Comparison of ENCODE assay signal across 29 cellular contexts in genomic region chr3:161132391-161132790, GRCh38.
"Had no signal": no experiment of that assay in that cellular context is flagged by ENCODE, and none has a peak within 500 bp of the region (broad histone marks: within the 10 kb centered on the region; RNA-seq: fewer than 3 reads in every experiment).

No MANE protein-coding gene starts in this region.

- DNase-seq: colonic mucosa; cortex of kidney; dermis blood vessel endothelial cell; dorsolateral prefrontal cortex; effector CD4-positive, alpha-beta T cell; effector CD8-positive, alpha-beta T cell; effector memory CD4-positive, alpha-beta T cell; effector memory CD8-positive, alpha-beta T cell; endodermal cell; erythroblast; esophagus squamous epithelium; foreskin fibroblast; foreskin keratinocyte; foreskin melanocyte; gastrocnemius medialis; glutamatergic neuron; head of caudate nucleus; heart left ventricle; heart right ventricle had no signal

- H3K4me3 ChIP-seq: colonic mucosa, coronary artery, dorsolateral prefrontal cortex, esophagus muscularis mucosa, esophagus squamous epithelium, gastrocnemius medialis, gastroesophageal sphincter, heart left ventricle, heart right ventricle, hepatocyte had no signal

- H3K9me3 ChIP-seq: colonic mucosa, esophagus squamous epithelium, gastrocnemius medialis had no signal

- H3K4me2 ChIP-seq: hepatocyte had no signal

- FAIRE-seq: colon, endometrium, endothelial cell of umbilical vein, frontal cortex had no signal

- H3K79me2 ChIP-seq: hepatocyte had no signal

- H3K27me3 ChIP-seq: colonic mucosa, dorsolateral prefrontal cortex, esophagus muscularis mucosa, esophagus squamous epithelium, foreskin keratinocyte, gastrocnemius medialis, gastroesophageal sphincter, heart left ventricle, heart right ventricle, hepatocyte had no signal

- ATAC-seq: effector memory CD8-positive, alpha-beta T cell; esophagus mucosa; foreskin keratinocyte; gastrocnemius medialis; gastroesophageal sphincter; heart left ventricle; heart right ventricle had no signal

- H3K27ac ChIP-seq: colonic mucosa, coronary artery, dorsolateral prefrontal cortex, epithelial cell of prostate, esophagus muscularis mucosa, esophagus squamous epithelium, foreskin keratinocyte, gastrocnemius medialis, gastroesophageal sphincter, heart left ventricle, heart right ventricle, hepatocyte had no signal

- H3K36me3 ChIP-seq: colonic mucosa, esophagus muscularis mucosa, esophagus squamous epithelium, gastrocnemius medialis, gastroesophageal sphincter, heart left ventricle, heart right ventricle had no signal

- H3K4me1 ChIP-seq: colonic mucosa, esophagus muscularis mucosa, esophagus squamous epithelium, foreskin keratinocyte, gastrocnemius medialis, gastroesophageal sphincter, heart left ventricle, heart right ventricle had no signal

- H2AFZ ChIP-seq: hepatocyte had no signal
